In the genomic region with DNA sequence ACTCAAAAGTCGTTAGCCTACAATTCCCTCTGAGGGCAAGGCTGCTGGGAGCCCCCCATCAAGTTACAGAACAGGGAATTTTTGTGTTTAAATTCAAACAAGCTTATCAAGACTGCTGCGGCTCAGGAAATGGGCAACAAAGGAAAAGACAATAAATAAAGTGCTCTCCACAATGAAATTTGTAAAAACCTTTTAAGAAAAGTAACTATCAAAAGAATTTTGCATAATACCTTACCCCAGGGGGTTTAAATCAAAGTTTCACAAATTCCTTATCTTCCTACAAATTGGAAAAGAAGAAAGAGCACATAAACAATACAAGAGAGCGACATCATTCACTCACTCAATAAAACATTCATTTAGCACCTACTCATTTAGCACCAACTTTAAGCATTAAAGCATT, we compare ENCODE assay signal across 11 cellular contexts.
"Had no signal": no experiment of that assay in that cellular context is flagged by ENCODE, and none has a peak within 500 bp of the region (broad histone marks: within the 10 kb centered on the region; RNA-seq: fewer than 3 reads in every experiment).

No MANE protein-coding gene starts in this region.

- H3K9me3 Mint-ChIP-seq: HFFc6, IgD-negative memory B cell had no signal

- H3K4me2 ChIP-seq: KMS-11 had no signal

- H3K27ac Mint-ChIP-seq: HFFc6, IgD-negative memory B cell had no signal

- H3K36me3 Mint-ChIP-seq: IgD-negative memory B cell had no signal

- DNase-seq: GM23248, H9, HCEC 1CT, HFFc6, Karpas-422, KBM-7 had no signal

- H2AFZ ChIP-seq: GM23248 had no signal

- H3K4me3 Mint-ChIP-seq: H9, HFFc6, IgD-negative memory B cell had no signal

- FAIRE-seq: H1, H54, HTR-8/SVneo had no signal

- H3K4me1 Mint-ChIP-seq: IgD-negative memory B cell had no signal

- H3K27ac ChIP-seq: GM23248, KMS-11 had no signal

- H3K4me3 ChIP-seq: GM23248 had no signal
